Comparison of ENCODE assay signal across 15 cellular contexts in genomic region chr1:116772648-116773045, GRCh38.
DNase-seq lines count a peak whose midpoint lies in the region; ATAC-seq and TF ChIP-seq lines count a peak whose summit lies in the region.
"Had no signal": no experiment of that assay in that cellular context is flagged by ENCODE, and none has a peak within 500 bp of the region (broad histone marks: within the 10 kb centered on the region; RNA-seq: fewer than 3 reads in every experiment).

No MANE protein-coding gene starts in this region.

- H3K4me3 ChIP-seq in AG10803 (ENCODE audit: low read length): no peak overlapping the region
- H3K4me3 ChIP-seq: lung had no signal

- peaks cover 15% of the 10 kb centered on the region for H3K36me3 ChIP-seq in KOPT-K1 (ENCODE audit: insufficient read depth, low read length)

- peaks cover 37% of the 10 kb centered on the region for H3K9me3 ChIP-seq in KOPT-K1 (ENCODE audit: insufficient read depth, low read length, poor library complexity, severe bottlenecking)

- peak overlapping the region; percentile 99 for H3K27ac ChIP-seq in KOPT-K1 (ENCODE audit: low read depth, low read length, poor library complexity, severe bottlenecking)
- H3K27ac ChIP-seq in angular gyrus (ENCODE audit: low read depth, low read length): peak overlapping the region; percentile 44
- H3K27ac ChIP-seq: VCaP had no signal

- DNase-seq in AG10803 (ENCODE audit: low read depth): peak; percentile 54
- DNase-seq in kidney tubule cell (ENCODE audit: low spot score): peak; percentile 86
- DNase-seq in SKM-1 (lab: John Stamatoyannopoulos, UW; ENCODE audit: unreplicated experiment): no peak
- no peak for DNase-seq in NCI-H748 treated with DMSO at 0.1 percent for 48 hours (lab: John Stamatoyannopoulos, UW)
- no peak for DNase-seq in effector CD4-positive, alpha-beta T cell
- DNase-seq: Calu3, MV-4-11, NCI-H446 treated with DMSO at 0.1 percent for 48 hours, posterior cingulate gyrus, Right ventricle myocardium superior had no signal

- no peak for ATAC-seq in GM19397 (IDR thresholded peaks at IDR 0.05; ENCODE audit: unreplicated experiment)

- no peak for TF ChIP-seq CTCF in AG10803 (conservative IDR thresholded peaks at IDR 0.05; ENCODE audit: low read length)

Comparison
In these comparisons a context has a peak if more than half of its experiments do, and no peak if none do; other contexts are left out.
1. DNase-seq: peak in AG10803 (single experiment) and kidney tubule cell (single experiment); none in SKM-1 (single experiment), NCI-H748 treated with DMSO at 0.1 percent for 48 hours (single experiment) and effector CD4-positive, alpha-beta T cell (single experiment).